In the genomic region with DNA sequence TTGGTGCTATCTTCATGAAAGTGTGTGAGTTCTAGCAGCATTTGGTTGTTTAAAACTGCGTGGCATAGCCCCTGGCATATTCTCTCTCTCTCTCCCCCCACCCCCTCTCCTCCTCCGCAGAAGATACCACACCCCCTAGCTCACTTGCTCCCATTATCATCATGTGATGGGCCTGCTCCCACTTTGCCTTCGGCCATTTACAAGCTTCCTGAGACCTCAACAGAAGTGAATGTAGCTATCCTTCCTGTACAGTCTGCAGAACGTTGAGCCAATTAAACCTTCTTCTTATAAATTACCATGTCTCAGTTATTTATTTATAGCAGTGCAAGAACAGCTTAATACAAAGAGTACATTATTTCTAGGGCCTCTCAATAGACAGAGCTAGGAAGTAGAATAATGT, we compare ENCODE assay signal across 7 cellular contexts.
"Had no signal": no experiment of that assay in that cellular context is flagged by ENCODE, and none has a peak within 500 bp of the region (broad histone marks: within the 10 kb centered on the region; RNA-seq: fewer than 3 reads in every experiment).

No MANE protein-coding gene starts in this region.

- H3K4me3 ChIP-seq: K562 had no signal

- H3K4me3 Mint-ChIP-seq: IgD-negative memory B cell had no signal

- H3K4me2 ChIP-seq: KMS-11 had no signal

- DNase-seq: IMR-90, KBM-7, KG1 had no signal

- H3K9ac ChIP-seq: KMS-11 had no signal

- H3K27ac Mint-ChIP-seq: IgD-negative memory B cell had no signal

- H3K27ac ChIP-seq: HL-60, KMS-11 had no signal

- H3K36me3 Mint-ChIP-seq: IgD-negative memory B cell had no signal

- H3K4me1 Mint-ChIP-seq: IgD-negative memory B cell had no signal

- H3K27me3 Mint-ChIP-seq: IgD-negative memory B cell had no signal
